1 cellular context compared by ENCODE assay signal in the genomic region with DNA sequence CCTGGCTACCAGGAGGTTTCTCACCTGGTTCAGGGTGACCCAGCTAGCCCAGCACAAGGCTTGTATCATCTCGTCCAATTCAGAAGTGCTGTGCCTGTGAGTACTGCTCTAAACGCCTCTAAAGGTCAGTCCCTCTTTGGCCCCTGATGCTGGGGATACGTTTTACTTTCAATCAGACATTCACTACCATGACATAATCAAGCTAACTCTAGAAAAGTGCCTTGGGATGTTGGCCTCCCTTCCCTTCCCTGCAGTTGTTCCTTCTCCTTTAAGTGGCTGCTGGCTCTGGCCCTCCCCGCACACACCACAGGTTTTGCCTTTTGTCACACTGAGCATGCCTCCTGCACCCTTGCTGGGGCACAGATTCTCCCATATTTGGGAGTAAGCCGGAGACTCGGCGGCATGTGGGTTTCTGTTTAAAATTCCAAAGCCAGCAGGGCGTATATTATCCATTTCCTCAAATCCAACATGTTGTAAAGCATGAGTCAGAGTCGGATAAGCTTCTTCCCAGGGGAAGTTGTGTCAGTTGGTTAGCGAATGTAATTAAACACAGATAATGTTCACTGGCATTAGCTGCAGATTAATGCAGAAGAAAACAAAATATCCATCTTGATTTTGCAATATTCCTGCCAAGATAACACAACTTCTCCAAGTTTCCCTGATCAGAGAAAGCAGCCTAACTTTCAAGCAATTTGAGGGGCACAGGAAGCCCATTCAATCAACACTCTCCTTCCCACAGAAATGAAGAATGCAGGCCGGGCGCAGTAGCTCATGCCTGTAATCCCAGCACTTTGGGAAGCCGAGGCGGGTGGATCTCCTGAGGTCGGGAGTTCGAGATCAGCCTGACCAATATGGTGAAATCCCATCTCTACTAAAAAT.
TF ChIP-seq lines count a peak whose summit lies in the region.

No MANE protein-coding gene starts in this region.

TF ChIP-seq in A549, 52 proteins besides CTCF, POLR2A, EP300 and RAD21 (continued from another document):
- no peak for TF ChIP-seq RNF2 (IDR thresholded peaks at IDR 0.05; ENCODE audit: borderline replicate concordance, low read depth)
- TF ChIP-seq HDAC2 (IDR thresholded peaks at IDR 0.05), result no peak
- no peak for TF ChIP-seq RCOR1 (IDR thresholded peaks at IDR 0.05; ENCODE audit: low read depth, low read length)
- TF ChIP-seq RARB (CRISPR knock-in tag; IDR thresholded peaks at IDR 0.05), result no peak
- TF ChIP-seq CHD4 (IDR thresholded peaks at IDR 0.05; ENCODE audit: borderline replicate concordance), result no peak
- no peak for TF ChIP-seq ZSCAN20 (CRISPR knock-in tag; IDR thresholded peaks at IDR 0.05)
- TF ChIP-seq, protein P1, sequence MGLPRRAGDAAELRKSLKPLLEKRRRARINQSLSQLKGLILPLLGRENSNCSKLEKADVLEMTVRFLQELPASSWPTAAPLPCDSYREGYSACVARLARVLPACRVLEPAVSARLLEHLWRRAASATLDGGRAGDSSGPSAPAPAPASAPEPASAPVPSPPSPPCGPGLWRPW (IDR thresholded peaks at IDR 0.05), result no peak
- TF ChIP-seq FOSB (CRISPR knock-in tag; IDR thresholded peaks at IDR 0.05), result no peak
- no peak for TF ChIP-seq NFE2L2 (conservative IDR thresholded peaks at IDR 0.05; ENCODE audit: low read length)
- no peak for TF ChIP-seq TP53 (CRISPR knock-in tag; IDR thresholded peaks at IDR 0.05)
- no peak for TF ChIP-seq MAFK (IDR thresholded peaks at IDR 0.05; ENCODE audit: partially characterized antibody)
- TF ChIP-seq, protein P2, sequence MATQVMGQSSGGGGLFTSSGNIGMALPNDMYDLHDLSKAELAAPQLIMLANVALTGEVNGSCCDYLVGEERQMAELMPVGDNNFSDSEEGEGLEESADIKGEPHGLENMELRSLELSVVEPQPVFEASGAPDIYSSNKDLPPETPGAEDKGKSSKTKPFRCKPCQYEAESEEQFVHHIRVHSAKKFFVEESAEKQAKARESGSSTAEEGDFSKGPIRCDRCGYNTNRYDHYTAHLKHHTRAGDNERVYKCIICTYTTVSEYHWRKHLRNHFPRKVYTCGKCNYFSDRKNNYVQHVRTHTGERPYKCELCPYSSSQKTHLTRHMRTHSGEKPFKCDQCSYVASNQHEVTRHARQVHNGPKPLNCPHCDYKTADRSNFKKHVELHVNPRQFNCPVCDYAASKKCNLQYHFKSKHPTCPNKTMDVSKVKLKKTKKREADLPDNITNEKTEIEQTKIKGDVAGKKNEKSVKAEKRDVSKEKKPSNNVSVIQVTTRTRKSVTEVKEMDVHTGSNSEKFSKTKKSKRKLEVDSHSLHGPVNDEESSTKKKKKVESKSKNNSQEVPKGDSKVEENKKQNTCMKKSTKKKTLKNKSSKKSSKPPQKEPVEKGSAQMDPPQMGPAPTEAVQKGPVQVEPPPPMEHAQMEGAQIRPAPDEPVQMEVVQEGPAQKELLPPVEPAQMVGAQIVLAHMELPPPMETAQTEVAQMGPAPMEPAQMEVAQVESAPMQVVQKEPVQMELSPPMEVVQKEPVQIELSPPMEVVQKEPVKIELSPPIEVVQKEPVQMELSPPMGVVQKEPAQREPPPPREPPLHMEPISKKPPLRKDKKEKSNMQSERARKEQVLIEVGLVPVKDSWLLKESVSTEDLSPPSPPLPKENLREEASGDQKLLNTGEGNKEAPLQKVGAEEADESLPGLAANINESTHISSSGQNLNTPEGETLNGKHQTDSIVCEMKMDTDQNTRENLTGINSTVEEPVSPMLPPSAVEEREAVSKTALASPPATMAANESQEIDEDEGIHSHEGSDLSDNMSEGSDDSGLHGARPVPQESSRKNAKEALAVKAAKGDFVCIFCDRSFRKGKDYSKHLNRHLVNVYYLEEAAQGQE (IDR thresholded peaks at IDR 0.05), result no peak
- 0 out of 2 replicates have a peak, but pooled peaks have one; percentile 36 for TF ChIP-seq EHF (CRISPR knock-in tag; IDR thresholded peaks at IDR 0.05)
- TF ChIP-seq MAZ (IDR thresholded peaks at IDR 0.05; ENCODE audit: borderline replicate concordance, low read depth, low read length), result no peak
- peak; percentile 71 for TF ChIP-seq ZFP36 (IDR thresholded peaks at IDR 0.05; ENCODE audit: borderline replicate concordance, partially characterized antibody)
- peak; percentile 70 to 79; a peak in 4 of 5 replicates for TF ChIP-seq JUN (IDR thresholded peaks at IDR 0.05)
- no peak for TF ChIP-seq HOXB13 (CRISPR knock-in tag; IDR thresholded peaks at IDR 0.05; ENCODE audit: low read depth)
- TF ChIP-seq NPAS2 (CRISPR knock-in tag; IDR thresholded peaks at IDR 0.05; ENCODE audit: borderline replicate concordance), result no peak
- no peak for TF ChIP-seq FOXS1 (CRISPR knock-in tag; IDR thresholded peaks at IDR 0.05)
- TF ChIP-seq RFX5 (IDR thresholded peaks at IDR 0.05), result no peak
- TF ChIP-seq, protein P3, sequence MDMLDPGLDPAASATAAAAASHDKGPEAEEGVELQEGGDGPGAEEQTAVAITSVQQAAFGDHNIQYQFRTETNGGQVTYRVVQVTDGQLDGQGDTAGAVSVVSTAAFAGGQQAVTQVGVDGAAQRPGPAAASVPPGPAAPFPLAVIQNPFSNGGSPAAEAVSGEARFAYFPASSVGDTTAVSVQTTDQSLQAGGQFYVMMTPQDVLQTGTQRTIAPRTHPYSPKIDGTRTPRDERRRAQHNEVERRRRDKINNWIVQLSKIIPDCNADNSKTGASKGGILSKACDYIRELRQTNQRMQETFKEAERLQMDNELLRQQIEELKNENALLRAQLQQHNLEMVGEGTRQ (IDR thresholded peaks at IDR 0.05), result no peak
- no peak for TF ChIP-seq MYC (IDR thresholded peaks at IDR 0.05; ENCODE audit: borderline replicate concordance, low read length)
- TF ChIP-seq, protein P4, sequence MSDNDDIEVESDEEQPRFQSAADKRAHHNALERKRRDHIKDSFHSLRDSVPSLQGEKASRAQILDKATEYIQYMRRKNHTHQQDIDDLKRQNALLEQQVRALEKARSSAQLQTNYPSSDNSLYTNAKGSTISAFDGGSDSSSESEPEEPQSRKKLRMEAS (IDR thresholded peaks at IDR 0.05), result peak; percentile 90
- TF ChIP-seq HOXA7 (CRISPR knock-in tag; IDR thresholded peaks at IDR 0.05), result no peak
- TF ChIP-seq KDM5A (IDR thresholded peaks at IDR 0.05), result no peak
- no peak for TF ChIP-seq BHLHE40 (IDR thresholded peaks at IDR 0.05; ENCODE audit: low read depth, low read length)
- no peak for TF ChIP-seq NR3C1 (IDR thresholded peaks at IDR 0.05)
- no peak for TF ChIP-seq HEYL (CRISPR knock-in tag; IDR thresholded peaks at IDR 0.05)
- TF ChIP-seq, protein P5, sequence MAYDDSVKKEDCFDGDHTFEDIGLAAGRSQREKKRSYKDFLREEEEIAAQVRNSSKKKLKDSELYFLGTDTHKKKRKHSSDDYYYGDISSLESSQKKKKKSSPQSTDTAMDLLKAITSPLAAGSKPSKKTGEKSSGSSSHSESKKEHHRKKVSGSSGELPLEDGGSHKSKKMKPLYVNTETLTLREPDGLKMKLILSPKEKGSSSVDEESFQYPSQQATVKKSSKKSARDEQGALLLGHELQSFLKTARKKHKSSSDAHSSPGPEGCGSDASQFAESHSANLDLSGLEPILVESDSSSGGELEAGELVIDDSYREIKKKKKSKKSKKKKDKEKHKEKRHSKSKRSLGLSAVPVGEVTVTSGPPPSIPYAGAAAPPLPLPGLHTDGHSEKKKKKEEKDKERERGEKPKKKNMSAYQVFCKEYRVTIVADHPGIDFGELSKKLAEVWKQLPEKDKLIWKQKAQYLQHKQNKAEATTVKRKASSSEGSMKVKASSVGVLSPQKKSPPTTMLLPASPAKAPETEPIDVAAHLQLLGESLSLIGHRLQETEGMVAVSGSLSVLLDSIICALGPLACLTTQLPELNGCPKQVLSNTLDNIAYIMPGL (CRISPR knock-in tag; IDR thresholded peaks at IDR 0.05; ENCODE audit: borderline replicate concordance), result no peak
- TF ChIP-seq, protein P6, sequence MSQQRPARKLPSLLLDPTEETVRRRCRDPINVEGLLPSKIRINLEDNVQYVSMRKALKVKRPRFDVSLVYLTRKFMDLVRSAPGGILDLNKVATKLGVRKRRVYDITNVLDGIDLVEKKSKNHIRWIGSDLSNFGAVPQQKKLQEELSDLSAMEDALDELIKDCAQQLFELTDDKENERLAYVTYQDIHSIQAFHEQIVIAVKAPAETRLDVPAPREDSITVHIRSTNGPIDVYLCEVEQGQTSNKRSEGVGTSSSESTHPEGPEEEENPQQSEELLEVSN (IDR thresholded peaks at IDR 0.05; ENCODE audit: borderline replicate concordance, low read depth), result peak; percentile 79; the same call in 1 of the 2 replicates
- TF ChIP-seq FOSL2 (IDR thresholded peaks at IDR 0.05), result peak; percentile 67
- TF ChIP-seq FOSL2 (CRISPR knock-in tag; IDR thresholded peaks at IDR 0.05), result peak; percentile 93
- TF ChIP-seq POLR2AphosphoS2 (conservative IDR thresholded peaks at IDR 0.05; ENCODE audit: low read length), result no peak
- no peak for TF ChIP-seq ZC3H11A (IDR thresholded peaks at IDR 0.05)
- 0 out of 2 replicates have a peak, but pooled peaks have one; percentile 57 for TF ChIP-seq HOXB5 (CRISPR knock-in tag; IDR thresholded peaks at IDR 0.05)
- TF ChIP-seq, protein P7, sequence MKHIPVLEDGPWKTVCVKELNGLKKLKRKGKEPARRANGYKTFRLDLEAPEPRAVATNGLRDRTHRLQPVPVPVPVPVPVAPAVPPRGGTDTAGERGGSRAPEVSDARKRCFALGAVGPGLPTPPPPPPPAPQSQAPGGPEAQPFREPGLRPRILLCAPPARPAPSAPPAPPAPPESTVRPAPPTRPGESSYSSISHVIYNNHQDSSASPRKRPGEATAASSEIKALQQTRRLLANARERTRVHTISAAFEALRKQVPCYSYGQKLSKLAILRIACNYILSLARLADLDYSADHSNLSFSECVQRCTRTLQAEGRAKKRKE (CRISPR knock-in tag; IDR thresholded peaks at IDR 0.05; ENCODE audit: low read depth), result no peak
- TF ChIP-seq SMC3 (IDR thresholded peaks at IDR 0.05), result no peak
- no peak for TF ChIP-seq CBX8 (IDR thresholded peaks at IDR 0.05)
- TF ChIP-seq JUNB (IDR thresholded peaks at IDR 0.05), result peak; percentile 41
- peak; percentile 7 to 73; a peak in 3 of 4 replicates for TF ChIP-seq CEBPB (IDR thresholded peaks at IDR 0.05)
- no peak for TF ChIP-seq ESRRA (IDR thresholded peaks at IDR 0.05; ENCODE audit: borderline replicate concordance, low read length)
- TF ChIP-seq CHD2 (IDR thresholded peaks at IDR 0.05; ENCODE audit: low read length, partially characterized antibody), result no peak
- no peak for TF ChIP-seq TFCP2L1 (CRISPR knock-in tag; IDR thresholded peaks at IDR 0.05)
